In genomic region chr5:150277043-150277442, GRCh38 we compare ENCODE assay signal across 24 cellular contexts. TPM values are rescaled to one million over a fixed set of nuclear protein-coding genes. Genes with fewer than 3 reads are reported as not detected.
"Had no signal": no experiment of that assay in that cellular context is flagged by ENCODE, and none has a peak within 500 bp of the region (broad histone marks: within the 10 kb centered on the region; RNA-seq: fewer than 3 reads in every experiment).

No MANE protein-coding gene starts in this region.

- H3K36me3 ChIP-seq: SJCRH30 had no signal

- ATAC-seq: HepG2, T-cell had no signal

- H3K9me3 ChIP-seq: SJCRH30, SK-N-SH had no signal

- FAIRE-seq: HepG2 had no signal

- DNase-seq: IMR-90, Kasumi-1, MM.1S, NCI-H1092 treated with DMSO at 0.1 percent for 48 hours, NCI-H1436, NCI-H187, NCI-H2029, NCI-H2081 treated with DMSO at 0.1 percent for 48 hours, NCI-H2171, NCI-H226, NCI-H446, NCI-H510A, NCI-H524 treated with DMSO at 0.1 percent for 48 hours, NCI-H69, NCI-H774, SHP77, SJCRH30, SK-N-SH, SW 1271, T-cell had no signal

- H3K27ac Mint-ChIP-seq: T-cell had no signal

- H3K4me3 ChIP-seq: SJCRH30 had no signal

- H3K9me3 Mint-ChIP-seq: T-cell had no signal

- H3K27ac ChIP-seq: KMS-11, RWPE1, SJCRH30 had no signal

- H3K4me1 Mint-ChIP-seq: T-cell had no signal

- H3K4me3 Mint-ChIP-seq: T-cell had no signal

- H3K36me3 Mint-ChIP-seq: T-cell had no signal

RNA-seq across cellular contexts. Expression of gene CAMK2A, which starts 12.5 kb away (rescaled TPM):
- total RNA-seq: HT1080, T-cell had no signal
- polyA plus RNA-seq: HepG2 had no signal
